13 cellular contexts compared by ENCODE assay signal in genomic region chr11:1834132-1834610, GRCh38. TPM values are rescaled to one million over a fixed set of nuclear protein-coding genes. Genes with fewer than 3 reads are reported as not detected.
DNase-seq lines count a peak whose midpoint lies in the region; ATAC-seq, FAIRE-seq and TF ChIP-seq lines count a peak whose summit lies in the region.
"Had no signal": no experiment of that assay in that cellular context is flagged by ENCODE, and none has a peak within 500 bp of the region (broad histone marks: within the 10 kb centered on the region; RNA-seq: fewer than 3 reads in every experiment).

No MANE protein-coding gene starts in this region.

- peak overlapping the region; percentile 38 for H4K8ac ChIP-seq in trophoblast cell (ENCODE audit: low read depth, low read length)

- no peaks in the 10 kb centered on the region for H3K9me3 ChIP-seq in HCT116 (ENCODE audit: control insufficient read depth in 1 of 2, insufficient read depth in 1 of 2, low read depth in 1 of 2, low read length in 2 of 2)
- H3K9me3 ChIP-seq in trophoblast cell (ENCODE audit: insufficient read depth, low read depth, low read length) = no peaks in the 10 kb centered on the region
- H3K9me3 ChIP-seq: esophagus muscularis mucosa, SJSA1 had no signal

- H3K9ac ChIP-seq in HCT116 (ENCODE audit: low read length) = peak overlapping the region; percentile 57
- no peak overlapping the region for H3K9ac ChIP-seq in trophoblast cell (ENCODE audit: low read length)

- H3K36me3 ChIP-seq in HCT116 (ENCODE audit: control insufficient read depth in 1 of 2, insufficient read depth in 2 of 2, low read length in 2 of 2) (no peaks in the 10 kb centered on the region), trophoblast cell (ENCODE audit: control insufficient read depth in 1 of 2, insufficient read depth in 2 of 2, low read length in 2 of 2) (no peaks in the 10 kb centered on the region)
- H3K36me3 ChIP-seq: esophagus muscularis mucosa, SJSA1 had no signal

- CTCF ChIA-PET in HCT116 (lab: Charles Lee) = interaction anchor here (0.7 to 5.0 kb wide), 15 partner anchors 9 to 322 kb away, joined by 3 to 259 read pairs (median 7); partner anchors contain the start of gene KRTAP5-6

- peaks cover 28% of the 10 kb centered on the region for H3K79me1 ChIP-seq in trophoblast cell (ENCODE audit: low read length)

- RAD21 ChIA-PET in HCT116 (lab: Charles Lee; ENCODE audit: low non-redundant PET in 1 of 2, low total read pairs in 2 of 2, uncharacterized antibody in 2 of 2, unreplicated experiment in 2 of 2) = interaction anchor here (0.7 to 3.1 kb wide), 8 partner anchors 9 to 322 kb away, joined by 3 to 63 read pairs (median 4); no protein-coding TSS in a partner anchor

- peak overlapping the region; percentile 57 for H3K14ac ChIP-seq in trophoblast cell (ENCODE audit: low read length)

- H2BK12ac ChIP-seq in trophoblast cell (ENCODE audit: low read length) = peak overlapping the region; percentile 91

- FAIRE-seq in HTR-8/SVneo (lab: Jason Lieb, UNC) = no peak
- FAIRE-seq: islet of Langerhans had no signal

- no peak for TF ChIP-seq RAD21 in HCT116 (IDR thresholded peaks at IDR 0.05; ENCODE audit: low read depth)

- H2AFZ ChIP-seq in HCT116 (ENCODE audit: low read depth, low read length, poor library complexity, severe bottlenecking) = no peak overlapping the region
- peak overlapping the region; percentile 31 for H2AFZ ChIP-seq in trophoblast cell (ENCODE audit: insufficient read depth, low read length, poor library complexity)

- WGBS in trophoblast cell (ENCODE audit: extremely low coverage, insufficient coverage, insufficient read length) = no CpG with 5 or more reads among the region's 13 CpGs

- H3K18ac ChIP-seq in trophoblast cell (ENCODE audit: low read length) = peak overlapping the region; percentile 56

- H3K27me3 ChIP-seq in HCT116 (ENCODE audit: insufficient read depth, low read length) = no peaks in the 10 kb centered on the region
- H3K27me3 ChIP-seq in trophoblast cell (ENCODE audit: insufficient read depth, low read length) = no peaks in the 10 kb centered on the region
- H3K27me3 ChIP-seq: SJSA1 had no signal

- H3K9me2 ChIP-seq in HCT116 (ENCODE audit: insufficient read depth) = no peaks in the 10 kb centered on the region

- peak overlapping the region; percentile 45 for H3K4ac ChIP-seq in trophoblast cell (ENCODE audit: low read depth, low read length)

- H4K91ac ChIP-seq in trophoblast cell (ENCODE audit: low read depth, low read length) = peak overlapping the region; percentile 94

- H2BK5ac ChIP-seq in trophoblast cell (ENCODE audit: low read depth, low read length, poor library complexity) = peak overlapping the region; percentile 74

- POLR2A ChIA-PET in HCT116 (lab: Charles Lee) = interaction anchor here (0.8 to 2.3 kb wide), 4 partner anchors 128 to 316 kb away, joined by 3 to 26 read pairs (median 4); no protein-coding TSS in a partner anchor

- H3K27ac ChIP-seq in HCT116 (ENCODE audit: low read depth, low read length) (peak overlapping the region; percentile 70), trophoblast cell (ENCODE audit: low read depth, low read length) (peak overlapping the region; percentile 22)
- H3K27ac ChIP-seq: esophagus muscularis mucosa, SJSA1 had no signal

- peak overlapping the region; percentile 85 for H3K4me2 ChIP-seq in HCT116 (ENCODE audit: low read length)
- H3K4me2 ChIP-seq in trophoblast cell (ENCODE audit: low read length) = no peak overlapping the region

- H2BK120ac ChIP-seq in trophoblast cell (ENCODE audit: insufficient read depth, low read length, poor library complexity) = peak overlapping the region; percentile 90

- no peak overlapping the region for H4K12ac ChIP-seq in trophoblast cell (ENCODE audit: low read depth, low read length)

- ATAC-seq in HCT116 (peak; percentile 81), HG02763 (IDR thresholded peaks at IDR 0.05; ENCODE audit: unreplicated experiment) (no peak)

- peak overlapping the region; percentile 79 for H2AK5ac ChIP-seq in trophoblast cell (ENCODE audit: low read length)

- peak overlapping the region in 1 of 2 experiments; percentile 37; a peak in 1 of 4 replicates for H3K4me3 ChIP-seq in HCT116 (replicated peaks in 1 of 2; ENCODE audit: low read depth in 1 of 2, low read length in 2 of 2)
- H3K4me3 ChIP-seq in epithelial cell of esophagus (ENCODE audit: low read length) = peak overlapping the region; percentile 27
- H3K4me3 ChIP-seq in trophoblast cell (ENCODE audit: low read depth, low read length) = no peak overlapping the region
- H3K4me3 ChIP-seq: esophagus muscularis mucosa, SJSA1 had no signal

- peak; percentile 74 for DNase-seq in HCT116 (ENCODE audit: low read depth, low spot score)
- DNase-seq in epithelial cell of esophagus (ENCODE audit: low read depth) = peak; percentile 98
- DNase-seq in trophoblast cell = peak; percentile 95 to 99
- DNase-seq in superior temporal gyrus (ENCODE audit: extremely low spot score) = no peak
- DNase-seq in HTR-8/SVneo (ENCODE audit: insufficient read length, low spot score) = no peak
- DNase-seq: activated B cell treated with CpG ODN at 0.5 μM for 24 hours, C1 segment of cervical spinal cord had no signal

- H3K79me2 ChIP-seq in HCT116 (ENCODE audit: insufficient read depth, low read length) (no peaks in the 10 kb centered on the region), trophoblast cell (ENCODE audit: control insufficient read depth, insufficient read depth, low read length, poor library complexity) (peaks cover 3% of the 10 kb centered on the region)

- BruUV-seq in HCT116 (replicated peaks; lab: Mats Ljungman, UMichigan) = no TSS peak

- H3K4me1 ChIP-seq in HCT116 (ENCODE audit: control insufficient read depth in 1 of 2, insufficient read depth in 2 of 2, low read length in 2 of 2) (peaks cover 39 to 64% of the 10 kb centered on the region in 2 experiments), trophoblast cell (ENCODE audit: control insufficient read depth in 1 of 2, insufficient read depth in 2 of 2, low read length in 2 of 2) (peaks cover 24 to 35% of the 10 kb centered on the region in 2 experiments)

- TF ChIP-seq CTCF in HCT116 (IDR thresholded peaks at IDR 0.05 in 2 of 3, conservative IDR thresholded peaks at IDR 0.05 in 1 of 3; ENCODE audit: borderline replicate concordance in 1 of 3, insufficient read depth in 1 of 3, low read depth in 2 of 3, low read length in 2 of 3) (no peak), epithelial cell of esophagus (IDR thresholded peaks at IDR 0.05; ENCODE audit: insufficient read depth, low read depth, low read length, missing control alignments) (no peak)

- no peaks in the 10 kb centered on the region for H4K20me1 ChIP-seq in HCT116 (ENCODE audit: insufficient read depth)

- intact Hi-C loops in HCT116 (cut with micrococcal nuclease) = no loop called here

- no peak overlapping the region for H3K23ac ChIP-seq in trophoblast cell (ENCODE audit: low read length)

- no peak for TF ChIP-seq POLR2A in HCT116 (IDR thresholded peaks at IDR 0.05; ENCODE audit: borderline replicate concordance, extremely low read depth, insufficient read depth, insufficient read length)

TF ChIP-seq in HCT116, 20 proteins besides CTCF, POLR2A, EP300 and RAD21:
- no peak for TF ChIP-seq ATF3 (IDR thresholded peaks at IDR 0.05)
- peak; percentile 65 for TF ChIP-seq POLR2AphosphoS5 (IDR thresholded peaks at IDR 0.05; ENCODE audit: low read depth, low read length)

RNA-seq across cellular contexts. Expression of gene SYT8, which starts 0.6 kb away (rescaled TPM):
- total RNA-seq in HCT116 (2021; ENCODE audit: unreplicated experiment) = 1.0 TPM
- polyA plus RNA-seq in HCT116 (2012) = 0.39 and 0.72 TPM in 2 replicates
- polyA plus RNA-seq in trophoblast cell (2013) = 1.1 and 1.4 TPM in 2 replicates
- total RNA-seq: activated B cell treated with CpG ODN at 0.5 μM for 24 hours, esophagus muscularis mucosa, M059J, pulmonary artery endothelial cell, SJSA1 had no signal

RNA-seq across cellular contexts. Expression of gene TNNI2, which starts 4.6 kb away (rescaled TPM):
- not detected for total RNA-seq in HCT116 (2021; ENCODE audit: unreplicated experiment)
- polyA plus RNA-seq in HCT116 (2012) = 0.15 and 0.34 TPM in 2 replicates
- 1.1 and 1.7 TPM in 2 replicates for polyA plus RNA-seq in trophoblast cell (2013)
- total RNA-seq: M059J, pulmonary artery endothelial cell, SJSA1 had no signal

RNA-seq across cellular contexts. Expression of gene LSP1, which starts 18.7 kb away (rescaled TPM):
- 1.3 TPM for total RNA-seq in HCT116 (2021; ENCODE audit: unreplicated experiment)
- 0.57 and 0.65 TPM in 2 replicates for polyA plus RNA-seq in HCT116 (2012)
- 0.67 and 0.68 TPM in 2 replicates for polyA plus RNA-seq in trophoblast cell (2013)
- total RNA-seq: pulmonary artery endothelial cell had no signal

RNA-seq across cellular contexts. Expression of gene PRR33, which starts 57.5 kb away (rescaled TPM):
- total RNA-seq in HCT116 (2021; ENCODE audit: unreplicated experiment) = not detected
- polyA plus RNA-seq in HCT116 (2012) = 0.03 TPM in 1 of 2 replicates, not detected in the other
- polyA plus RNA-seq in trophoblast cell (2013) = not detected in 2 replicates
- total RNA-seq: esophagus muscularis mucosa, M059J, pulmonary artery endothelial cell, SJSA1 had no signal

Comparison
In these comparisons a context has a peak if more than half of its experiments do, and no peak if none do; other contexts are left out.
1. DNase-seq: peak in HCT116 (single experiment), epithelial cell of esophagus (single experiment) and trophoblast cell (2 of 2); none in superior temporal gyrus (single experiment) and HTR-8/SVneo (single experiment).